15 cellular contexts compared by ENCODE assay signal in genomic region chr6:24995270-24995669, GRCh38.
"Had no signal": no experiment of that assay in that cellular context is flagged by ENCODE, and none has a peak within 500 bp of the region (broad histone marks: within the 10 kb centered on the region; RNA-seq: fewer than 3 reads in every experiment).

No MANE protein-coding gene starts in this region.

- ATAC-seq: activated T-cell treated with anti-CD3 and anti-CD28 coated beads, Interleukin-2, amount 50 U/mL, for 4 hours; right cardiac atrium; stimulated activated naive CD8-positive, alpha-beta T cell treated with anti-CD3 and anti-CD28 coated beads, Interleukin-15, amount 100 ng/mL, for 72 hours had no signal

- H3K4me1 ChIP-seq: adrenal gland, suprapubic skin, transverse colon had no signal

- H3K9me3 Mint-ChIP-seq: activated T-cell treated with anti-CD3 and anti-CD28 coated beads, Interleukin-2, amount 50 U/mL, for 4 hours had no signal

- H3K27ac Mint-ChIP-seq: activated CD4-positive, alpha-beta memory T cell treated with anti-CD3 and anti-CD28 coated beads, Interleukin-2, amount 10 ng/mL, durations not matched to agents 7 days and 5 days; activated naive CD4-positive, alpha-beta T cell treated with anti-CD3 and anti-CD28 coated beads, Interleukin-2, amount 10 ng/mL, durations not matched to agents 7 days and 5 days; progenitor cell of endocrine pancreas had no signal

- H3K4me3 Mint-ChIP-seq: activated CD4-positive, alpha-beta memory T cell treated with anti-CD3 and anti-CD28 coated beads, Interleukin-2, amount 10 ng/mL, durations not matched to agents 7 days and 5 days; activated naive CD4-positive, alpha-beta T cell treated with anti-CD3 and anti-CD28 coated beads, Interleukin-2, amount 10 ng/mL, durations not matched to agents 7 days and 5 days; activated T-cell treated with anti-CD3 and anti-CD28 coated beads, Interleukin-2, amount 50 U/mL, for 4 hours; stimulated activated naive CD8-positive, alpha-beta T cell treated with anti-CD3 and anti-CD28 coated beads, Interleukin-15, amount 100 ng/mL, for 72 hours had no signal

- H3K27me3 Mint-ChIP-seq: activated CD4-positive, alpha-beta memory T cell treated with anti-CD3 and anti-CD28 coated beads, Interleukin-2, amount 10 ng/mL, durations not matched to agents 7 days and 5 days; activated naive CD4-positive, alpha-beta T cell treated with anti-CD3 and anti-CD28 coated beads, Interleukin-2, amount 10 ng/mL, durations not matched to agents 7 days and 5 days; progenitor cell of endocrine pancreas; stimulated activated naive CD8-positive, alpha-beta T cell treated with anti-CD3 and anti-CD28 coated beads, Interleukin-15, amount 100 ng/mL, for 72 hours had no signal

- DNase-seq: activated CD4-positive, alpha-beta memory T cell treated with anti-CD3 and anti-CD28 coated beads, Interleukin-2, amount 10 ng/mL, durations not matched to agents 7 days and 5 days; activated CD4-positive, alpha-beta T cell treated with anti-CD3 and anti-CD28 coated beads for 48 hours; activated naive CD4-positive, alpha-beta T cell treated with anti-CD3 and anti-CD28 coated beads, Interleukin-2, amount 10 ng/mL, durations not matched to agents 7 days and 5 days; activated T-cell treated with anti-CD3 and anti-CD28 coated beads, Interleukin-2, amount 50 U/mL, for 4 hours; adrenal gland; dermis blood vessel endothelial cell; effector memory CD4-positive, alpha-beta T cell; right cardiac atrium; stimulated activated CD4-positive, alpha-beta T cell treated with anti-CD3 and anti-CD28 coated beads, Interleukin-2, amount 100 ng/mL, for 24 hours; stimulated activated naive CD8-positive, alpha-beta T cell treated with anti-CD3 and anti-CD28 coated beads, Interleukin-15, amount 100 ng/mL, for 72 hours; transverse colon; uterus; WERI-Rb-1 had no signal

- H3K27me3 ChIP-seq: adrenal gland, suprapubic skin, transverse colon, uterus had no signal

- H3K36me3 ChIP-seq: adrenal gland, suprapubic skin, transverse colon, uterus, WERI-Rb-1 had no signal

- H3K4me3 ChIP-seq: adrenal gland, suprapubic skin, transverse colon, uterus had no signal

- H3K9me3 ChIP-seq: adrenal gland, suprapubic skin, transverse colon, uterus had no signal

- H3K27ac ChIP-seq: adrenal gland, suprapubic skin, transverse colon, WERI-Rb-1 had no signal
